30 cellular contexts compared by ENCODE assay signal in genomic region chr12:18828483-18828882, GRCh38.
"Had no signal": no experiment of that assay in that cellular context is flagged by ENCODE, and none has a peak within 500 bp of the region (broad histone marks: within the 10 kb centered on the region; RNA-seq: fewer than 3 reads in every experiment).

No MANE protein-coding gene starts in this region.

- H3K4me1 ChIP-seq: ascending aorta had no signal

- FAIRE-seq: TTC549 had no signal

- DNase-seq: activated B cell treated with CpG ODN at 0.5 μM for 24 hours; activated CD4-positive, alpha-beta memory T cell treated with anti-CD3 and anti-CD28 coated beads for 36 hours; activated CD4-positive, alpha-beta T cell treated with anti-CD3 and anti-CD28 coated beads for 4 hours; activated CD4-positive, alpha-beta T cell treated with anti-CD3 and anti-CD28 coated beads, Interleukin-2, amount 10 ng/mL, durations not matched to agents 24 days and 14 days; activated CD4-positive, alpha-beta T cell treated with anti-CD3 and anti-CD28 coated beads, Interleukin-2, amount 50 U/mL, for 1 hour; activated CD4-positive, alpha-beta T cell treated with anti-CD3 and anti-CD28 coated beads, Interleukin-2, amount 50 U/mL, for 4 hours; activated CD4-positive, CD25-positive, alpha-beta regulatory T cell treated with anti-CD3 and anti-CD28 coated beads, Interleukin-2, amount 50 U/mL, for 72 hours; activated CD8-positive, alpha-beta memory T cell treated with anti-CD3 and anti-CD28 coated beads, Interleukin-2, amount 50 U/mL, for 4 hours; activated CD8-positive, alpha-beta T cell treated with anti-CD3 and anti-CD28 coated beads for 36 hours; activated effector memory CD4-positive, alpha-beta T cell treated with anti-CD3 and anti-CD28 coated beads, Interleukin-2, amount 50 U/mL, for 16 hours; activated gamma-delta T cell treated with Interleukin-2 at 50 U/mL for 16 hours; activated naive CD4-positive, alpha-beta T cell; activated naive CD4-positive, alpha-beta T cell treated with anti-CD3 and anti-CD28 coated beads for 36 hours; activated naive CD8-positive, alpha-beta T cell treated with anti-CD3 and anti-CD28 coated beads, Interleukin-2, amount 10 ng/mL, durations not matched to agents 7 days and 5 days; activated naive CD8-positive, alpha-beta T cell treated with anti-CD3 and anti-CD28 coated beads, Interleukin-2, amount 50 U/mL, for 24 hours; activated T-cell treated with anti-CD3 and anti-CD28 coated beads for 4 hours; activated T-cell treated with anti-CD3 and anti-CD28 coated beads, Interleukin-2, amount 50 U/mL, for 1 hour; activated T-cell treated with anti-CD3 and anti-CD28 coated beads, Interleukin-2, amount 50 U/mL, for 4 hours; activated T-cell treated with anti-CD3 and anti-CD28 coated beads, Interleukin-2, amount 50 U/mL, for 72 hours; amygdala; anterior cingulate cortex; central memory CD4-positive, alpha-beta T cell; SW 1271; T-helper 1 cell; T-helper 2 cell; T-helper 9 cell had no signal

- H3K27ac ChIP-seq: ascending aorta, VCaP had no signal

- H3K36me3 ChIP-seq: ascending aorta had no signal

- ATAC-seq: activated CD8-positive, alpha-beta T cell treated with anti-CD3 and anti-CD28 coated beads for 36 hours; activated naive CD8-positive, alpha-beta T cell treated with anti-CD3 and anti-CD28 coated beads, Interleukin-2, amount 50 U/mL, for 24 hours; activated T-cell treated with anti-CD3 and anti-CD28 coated beads, Interleukin-2, amount 50 U/mL, for 4 hours; activated T-cell treated with anti-CD3 and anti-CD28 coated beads, Interleukin-2, amount 50 U/mL, for 72 hours; activated T-helper 17 cell treated with anti-CD3 and anti-CD28 coated beads, Interleukin-2, amount 50 U/mL, for 72 hours had no signal

- H3K27me3 ChIP-seq: ascending aorta had no signal

- H3K9me3 ChIP-seq: ascending aorta had no signal

- H3K4me3 ChIP-seq: ascending aorta had no signal
